In genomic region chr1:179083031-179083345, GRCh38 we compare ENCODE assay signal across 8 cellular contexts. TPM values are rescaled to one million over a fixed set of nuclear protein-coding genes. Genes with fewer than 3 reads are reported as not detected.
A peak's percentile ranks its signal among the peaks of the same experiment; 100 is the strongest.
DNase-seq lines count a peak whose midpoint lies in the region; ATAC-seq lines count a peak whose summit lies in the region.

No MANE protein-coding gene starts in this region.

- H3K4me2 ChIP-seq in BLaER1 treated with 17β-estradiol and CSF1 and Interleukin-3, amounts not matched to agents 10 nM and 100 nM = peak overlapping the region; percentile 90 to 97 (median 94)

- peaks cover 22% of the 10 kb centered on the region for H3K36me3 Mint-ChIP-seq in activated T-helper 17 cell treated with anti-CD3 and anti-CD28 coated beads, Interleukin-2, amount 50 U/mL, for 72 hours (ENCODE audit: low read depth)

- peak overlapping the region; percentile 85 for H3K4me3 Mint-ChIP-seq in activated T-helper 17 cell treated with anti-CD3 and anti-CD28 coated beads, Interleukin-2, amount 50 U/mL, for 72 hours

- DNase-seq in substantia nigra (lab: John Stamatoyannopoulos, UW) = peak in 1 of 49 donors; percentile 26
- DNase-seq in DMS 273 (lab: John Stamatoyannopoulos, UW; ENCODE audit: unreplicated experiment) = no peak

- H3K4me3 ChIP-seq in BLaER1 treated with 17β-estradiol and CSF1 and Interleukin-3, amounts not matched to agents 10 nM and 100 nM = peak overlapping the region; percentile 75 to 95 (median 90)
- H3K4me3 ChIP-seq in HUES48 (ENCODE audit: low read depth, low read length) = peak overlapping the region; percentile 89
- peak overlapping the region; percentile 84 for H3K4me3 ChIP-seq in iPS-18c (ENCODE audit: insufficient read depth, low read depth, low read length)

- no peaks in the 10 kb centered on the region for H3K27me3 ChIP-seq in BLaER1 treated with 17β-estradiol and CSF1 and Interleukin-3, amounts not matched to agents 10 nM and 100 nM
- peaks cover 3% of the 10 kb centered on the region; the same call in 1 of the 2 replicates for H3K27me3 ChIP-seq in HUES48 (ENCODE audit: control insufficient read depth, insufficient read depth, low read length)

- H3K9me3 Mint-ChIP-seq in activated T-helper 17 cell treated with anti-CD3 and anti-CD28 coated beads, Interleukin-2, amount 50 U/mL, for 72 hours = no peaks in the 10 kb centered on the region

- H3K27ac Mint-ChIP-seq in activated T-helper 17 cell treated with anti-CD3 and anti-CD28 coated beads, Interleukin-2, amount 50 U/mL, for 72 hours = peak overlapping the region; percentile 95

- ATAC-seq in activated T-helper 17 cell treated with anti-CD3 and anti-CD28 coated beads, Interleukin-2, amount 50 U/mL, for 72 hours (replicated peaks) = peak; percentile 7
- no peak for ATAC-seq in HG02642 (IDR thresholded peaks at IDR 0.05; ENCODE audit: poor library complexity, unreplicated experiment)
- no peak for ATAC-seq in GM18867 (IDR thresholded peaks at IDR 0.05; ENCODE audit: unreplicated experiment)

- peaks cover 14% of the 10 kb centered on the region for H3K4me1 Mint-ChIP-seq in activated T-helper 17 cell treated with anti-CD3 and anti-CD28 coated beads, Interleukin-2, amount 50 U/mL, for 72 hours

- H3K9ac ChIP-seq in BLaER1 treated with 17β-estradiol and CSF1 and Interleukin-3, amounts not matched to agents 10 nM and 100 nM = peak overlapping the region; percentile 87 to 94 (median 92)
- H3K9ac ChIP-seq in HUES48 (ENCODE audit: low read depth, low read length) = 0 out of 2 replicates have a peak overlapping the region, but pooled peaks have one; percentile 3

- no peaks in the 10 kb centered on the region for H3K27me3 Mint-ChIP-seq in activated T-helper 17 cell treated with anti-CD3 and anti-CD28 coated beads, Interleukin-2, amount 50 U/mL, for 72 hours

- H3K27ac ChIP-seq in BLaER1 treated with 17β-estradiol and CSF1 and Interleukin-3, amounts not matched to agents 10 nM and 100 nM = peak overlapping the region in 10 of 11 experiments; percentile 77 to 93 (median 89); a peak in 19 of 22 replicates
- H3K27ac ChIP-seq in HUES48 (ENCODE audit: low read depth, low read length) (no peak overlapping the region), substantia nigra (ENCODE audit: low read depth, low read length, poor library complexity, severe bottlenecking) (peak overlapping the region; percentile 66)

- peaks cover 0 to 36% (median 24%) of the 10 kb centered on the region in 11 experiments; a peak in 17 of 22 replicates for H4K20me1 ChIP-seq in BLaER1 treated with 17β-estradiol and CSF1 and Interleukin-3, amounts not matched to agents 10 nM and 100 nM

- H3K36me3 ChIP-seq in BLaER1 treated with 17β-estradiol and CSF1 and Interleukin-3, amounts not matched to agents 10 nM and 100 nM = peaks cover 26 to 44% (median 34%) of the 10 kb centered on the region in 11 experiments
- H3K36me3 ChIP-seq in HUES48 (ENCODE audit: control insufficient read depth, insufficient read depth, low read length) = no peaks in the 10 kb centered on the region; the same call in 1 of the 2 replicates

- H3K4me1 ChIP-seq in BLaER1 treated with 17β-estradiol and CSF1 and Interleukin-3, amounts not matched to agents 10 nM and 100 nM = peaks cover 38 to 56% (median 43%) of the 10 kb centered on the region in 10 experiments
- peaks cover 29% of the 10 kb centered on the region for H3K4me1 ChIP-seq in HUES48 (ENCODE audit: control insufficient read depth, insufficient read depth, low read length)

- H3K9me3 ChIP-seq in BLaER1 treated with 17β-estradiol and CSF1 and Interleukin-3, amounts not matched to agents 10 nM and 100 nM (replicated peaks in 1 of 11) = no peaks in the 10 kb centered on the region
- H3K9me3 ChIP-seq in HUES48 (ENCODE audit: control insufficient read depth, insufficient read depth, low read length) = no peaks in the 10 kb centered on the region
- H3K9me3 ChIP-seq in iPS-18c (ENCODE audit: control insufficient read depth, insufficient read depth, low read length) = peaks cover 2% of the 10 kb centered on the region

RNA-seq across cellular contexts. Expression of gene TOR3A, which starts 1.1 kb away (rescaled TPM):
- total RNA-seq in activated T-helper 17 cell treated with anti-CD3 and anti-CD28 coated beads, Interleukin-2, amount 50 U/mL, for 72 hours = 10 to 100 TPM; 19.0 to 45.2 TPM

RNA-seq across cellular contexts. Expression of gene FAM20B, which starts 57.3 kb away (rescaled TPM):
- 10 to 100 TPM; 26.7 to 30.9 TPM for total RNA-seq in activated T-helper 17 cell treated with anti-CD3 and anti-CD28 coated beads, Interleukin-2, amount 50 U/mL, for 72 hours
